Comparison of ENCODE assay signal across 22 cellular contexts in the genomic region with DNA sequence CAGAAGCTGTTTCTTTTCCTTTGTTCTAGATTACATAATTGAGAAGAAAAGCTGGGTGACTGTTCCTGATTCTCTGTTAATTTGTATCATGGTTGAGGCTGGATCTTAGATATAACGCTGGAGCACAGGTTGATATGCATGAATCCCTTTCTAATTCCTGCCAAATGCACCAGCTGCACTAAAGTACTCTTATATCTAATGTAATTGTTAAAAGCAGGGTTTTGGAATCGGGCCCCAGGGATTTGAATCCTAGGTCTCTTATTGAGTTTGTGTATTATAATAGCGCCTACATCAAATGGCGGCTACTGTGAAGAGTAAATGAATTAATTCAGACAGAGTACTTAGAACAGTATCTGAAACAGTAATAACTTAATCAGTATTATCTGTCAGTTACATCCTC.
"Had no signal": no experiment of that assay in that cellular context is flagged by ENCODE, and none has a peak within 500 bp of the region (broad histone marks: within the 10 kb centered on the region; RNA-seq: fewer than 3 reads in every experiment).

No MANE protein-coding gene starts in this region.

- H3K27ac ChIP-seq: brain microvascular endothelial cell, esophagus muscularis mucosa, hepatocyte, left ventricle myocardium inferior, prostate gland, skin epidermis, tibial nerve, vagina had no signal

- H3K4me3 ChIP-seq: esophagus muscularis mucosa, hepatocyte, left ventricle myocardium inferior, prostate gland, skin epidermis, tibial nerve, vagina had no signal

- H3K4me3 Mint-ChIP-seq: activated T-helper 17 cell treated with anti-CD3 and anti-CD28 coated beads, Interleukin-2, amount 50 U/mL, for 72 hours; nephron progenitor cell had no signal

- DNase-seq: activated CD4-positive, CD25-positive, alpha-beta regulatory T cell treated with anti-CD3 and anti-CD28 coated beads, Interleukin-2, amount 50 U/mL, for 72 hours; activated naive CD4-positive, alpha-beta T cell treated with Interleukin-2 at 50 U/mL for 16 hours; anterior cingulate cortex; brain microvascular endothelial cell; cortex of kidney; effector CD4-positive, alpha-beta T cell; kidney; left ventricle myocardium inferior; mesenchymal stem cell; nephron progenitor cell; right cardiac atrium; stimulated activated CD4-positive, alpha-beta T cell treated with anti-CD3 and anti-CD28 coated beads, Interleukin-15, amount 100 ng/mL, for 24 hours; stimulated activated CD4-positive, alpha-beta T cell treated with anti-CD3 and anti-CD28 coated beads, Interleukin-4, amount 100 ng/mL, for 1 hour; stimulated activated naive CD4-positive, alpha-beta T cell treated with Interleukin-2 at 50 U/mL for 16 hours; substantia nigra had no signal

- H3K4me2 ChIP-seq: hepatocyte had no signal

- H2AFZ ChIP-seq: hepatocyte had no signal

- H3K27me3 ChIP-seq: brain microvascular endothelial cell, esophagus muscularis mucosa, hepatocyte, tibial nerve, vagina had no signal

- H3K4me1 Mint-ChIP-seq: activated T-helper 17 cell treated with anti-CD3 and anti-CD28 coated beads, Interleukin-2, amount 50 U/mL, for 72 hours; nephron progenitor cell had no signal

- H3K9me3 Mint-ChIP-seq: nephron progenitor cell had no signal

- H3K27me3 Mint-ChIP-seq: activated T-helper 17 cell treated with anti-CD3 and anti-CD28 coated beads, Interleukin-2, amount 50 U/mL, for 72 hours had no signal

- H3K9me3 ChIP-seq: esophagus muscularis mucosa, prostate gland, tibial nerve, vagina had no signal

- H3K79me2 ChIP-seq: hepatocyte had no signal

- H3K27ac Mint-ChIP-seq: activated T-helper 17 cell treated with anti-CD3 and anti-CD28 coated beads, Interleukin-2, amount 50 U/mL, for 72 hours; nephron progenitor cell had no signal

- H3K4me1 ChIP-seq: esophagus muscularis mucosa, left ventricle myocardium inferior, prostate gland, tibial nerve, vagina had no signal

- H3K36me3 ChIP-seq: brain microvascular endothelial cell, esophagus muscularis mucosa, left ventricle myocardium inferior, prostate gland, tibial nerve, vagina had no signal
